Comparison of ENCODE assay signal across 8 cellular contexts in the genomic region with DNA sequence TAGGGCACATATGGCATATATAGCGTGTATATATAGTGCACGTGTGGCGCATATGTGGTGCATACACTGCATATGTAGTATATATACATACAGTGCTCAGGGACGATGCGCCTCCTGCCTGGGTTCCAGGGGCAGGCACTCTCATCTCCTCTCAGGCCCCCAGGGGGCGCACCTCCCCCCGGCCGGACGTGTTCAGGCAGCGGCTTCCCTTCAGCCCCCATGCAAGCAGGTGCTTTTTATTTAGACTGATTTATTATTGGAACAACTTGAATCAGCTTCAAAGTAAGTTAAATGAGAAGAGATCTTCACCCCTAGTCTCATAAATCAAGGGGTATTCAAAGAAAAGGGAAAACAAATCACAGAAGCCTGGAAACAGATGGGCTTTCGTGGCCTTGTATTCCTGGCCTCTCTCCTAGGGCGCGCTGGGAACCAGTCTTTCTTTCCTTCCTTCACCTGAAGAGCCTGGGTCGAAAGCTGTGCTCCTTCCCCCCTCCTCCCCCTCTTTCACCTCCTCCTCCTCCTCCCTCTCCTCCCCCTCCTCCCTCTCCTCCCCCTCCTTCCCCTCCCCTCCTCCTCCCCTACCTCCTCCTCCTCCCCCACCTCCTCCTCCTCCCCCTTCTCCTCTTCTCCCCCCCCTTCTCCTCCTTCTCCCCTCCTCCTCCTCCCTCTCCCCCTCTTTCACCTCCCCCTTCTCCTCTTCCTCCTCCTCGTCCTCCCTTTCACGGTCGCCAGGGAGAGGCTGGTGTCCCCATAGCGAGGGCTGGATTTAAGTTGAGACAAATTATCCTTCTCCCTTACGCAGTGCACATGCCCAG.
A peak's percentile ranks its signal among the peaks of the same experiment; 100 is the strongest.
DNase-seq lines count a peak whose midpoint lies in the region; ATAC-seq and TF ChIP-seq lines count a peak whose summit lies in the region.

No MANE protein-coding gene starts in this region.

- peak; percentile 61 for TF ChIP-seq CTCF in GM10248 (IDR thresholded peaks at IDR 0.05; ENCODE audit: control extremely low read depth, extremely low read depth, low read depth, missing control alignments)

- POLR2A ChIA-PET in GM10248 (lab: Yijun Ruan, JAX): no interaction called here

- DNase-seq in GM10248 (ENCODE audit: extremely low spot score): peak; percentile 77
- peak; percentile 57 for DNase-seq in NCI-H1105 treated with DMSO at 0.1 percent for 48 hours (lab: John Stamatoyannopoulos, UW)
- peak; percentile 17 for DNase-seq in T-helper 22 cell (ENCODE audit: low read depth)
- peak; percentile 4 for DNase-seq in amniotic epithelial cell (ENCODE audit: low read depth)
- no peak for DNase-seq in left lobe of liver (ENCODE audit: low spot score)
- peak; percentile 43 to 62 for DNase-seq in stimulated activated CD8-positive, alpha-beta memory T cell treated with anti-CD3 and anti-CD28 coated beads, Interleukin-2, amount 100 ng/mL, for 1 hour (ENCODE audit: low read depth in 2 of 2)

- ATAC-seq in left lobe of liver (peak; percentile 53), HG03159 (IDR thresholded peaks at IDR 0.05; ENCODE audit: unreplicated experiment) (no peak), GM21528 (IDR thresholded peaks at IDR 0.05; ENCODE audit: low FRiP score, unreplicated experiment) (no peak)

- CTCF ChIA-PET in GM10248 (lab: Yijun Ruan, JAX): interaction anchor here (1.0 kb wide), 1 partner anchor 49 kb away, joined by 3 read pairs; no protein-coding TSS in a partner anchor
